Comparison of ENCODE assay signal across 28 cellular contexts in the genomic region with DNA sequence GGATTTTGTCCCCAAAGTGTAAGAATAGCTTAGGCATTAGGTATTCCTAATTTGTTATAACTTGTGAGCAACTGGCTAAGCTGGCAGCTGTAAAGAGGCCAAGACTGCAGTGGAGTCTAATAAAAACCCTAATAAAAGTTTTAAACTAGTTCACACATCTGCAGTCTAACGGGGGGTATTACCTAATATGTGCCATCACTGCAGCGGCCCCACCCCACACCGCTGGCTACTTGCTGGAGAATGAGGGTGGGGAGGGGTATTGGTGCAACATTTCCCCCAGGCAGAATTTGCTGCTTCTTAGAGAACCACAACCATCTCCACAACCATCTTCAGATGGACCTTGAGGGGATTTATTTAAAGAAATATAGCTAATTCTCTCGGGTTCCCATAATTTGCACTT.
"Had no signal": no experiment of that assay in that cellular context is flagged by ENCODE, and none has a peak within 500 bp of the region (broad histone marks: within the 10 kb centered on the region; RNA-seq: fewer than 3 reads in every experiment).

No MANE protein-coding gene starts in this region.

- H3K27ac ChIP-seq: adrenal gland, body of pancreas, epithelial cell of prostate, esophagus squamous epithelium had no signal

- H3K4me3 ChIP-seq: adrenal gland, body of pancreas, esophagus squamous epithelium had no signal

- DNase-seq: activated CD4-positive, alpha-beta memory T cell treated with anti-CD3 and anti-CD28 coated beads for 36 hours; activated CD4-positive, alpha-beta T cell treated with anti-CD3 and anti-CD28 coated beads for 36 hours; activated CD4-positive, alpha-beta T cell treated with anti-CD3 and anti-CD28 coated beads, Interleukin-2, amount 10 ng/mL, durations not matched to agents 24 days and 14 days; activated CD4-positive, CD25-positive, alpha-beta regulatory T cell; activated CD4-positive, CD25-positive, alpha-beta regulatory T cell treated with anti-CD3 and anti-CD28 coated beads, Interleukin-2, amount 50 U/mL, for 72 hours; activated CD8-positive, alpha-beta memory T cell treated with anti-CD3 and anti-CD28 coated beads, Interleukin-2, amount 10 ng/mL, durations not matched to agents 7 days and 5 days; activated CD8-positive, alpha-beta memory T cell treated with anti-CD3 and anti-CD28 coated beads, Interleukin-2, amount 50 U/mL, for 4 hours; activated CD8-positive, alpha-beta T cell treated with anti-CD3 and anti-CD28 coated beads, Interleukin-2, amount 10 ng/mL, durations not matched to agents 7 days and 5 days; activated effector memory CD4-positive, alpha-beta T cell treated with anti-CD3 and anti-CD28 coated beads, Interleukin-2, amount 50 U/mL, for 16 hours; activated naive CD4-positive, alpha-beta T cell treated with anti-CD3 and anti-CD28 coated beads for 36 hours; activated naive CD8-positive, alpha-beta T cell treated with anti-CD3 and anti-CD28 coated beads for 36 hours; activated naive CD8-positive, alpha-beta T cell treated with anti-CD3 and anti-CD28 coated beads, Interleukin-2, amount 50 U/mL, for 24 hours; activated T-cell treated with anti-CD3 and anti-CD28 coated beads, Interleukin-2, amount 50 U/mL, for 1 hour; activated T-cell treated with anti-CD3 and anti-CD28 coated beads, Interleukin-2, amount 50 U/mL, for 48 hours; adrenal gland; amygdala; aorta; body of pancreas; caudate nucleus; effector CD8-positive, alpha-beta T cell; esophagus squamous epithelium; foreskin fibroblast; head of caudate nucleus; T-helper 2 cell had no signal

- ATAC-seq: activated CD4-positive, alpha-beta T cell treated with anti-CD3 and anti-CD28 coated beads for 36 hours; activated CD8-positive, alpha-beta memory T cell treated with anti-CD3 and anti-CD28 coated beads, Interleukin-2, amount 10 ng/mL, durations not matched to agents 7 days and 5 days; activated CD8-positive, alpha-beta T cell treated with anti-CD3 and anti-CD28 coated beads, Interleukin-2, amount 10 ng/mL, durations not matched to agents 7 days and 5 days; activated naive CD8-positive, alpha-beta T cell treated with anti-CD3 and anti-CD28 coated beads, Interleukin-2, amount 50 U/mL, for 24 hours; body of pancreas had no signal

- H3K4me1 Mint-ChIP-seq: activated CD4-positive, alpha-beta T cell treated with anti-CD3 and anti-CD28 coated beads for 36 hours; activated CD4-positive, alpha-beta T cell treated with anti-CD3 and anti-CD28 coated beads, Interleukin-2, amount 10 ng/mL, durations not matched to agents 24 days and 14 days; activated naive CD4-positive, alpha-beta T cell treated with anti-CD3 and anti-CD28 coated beads, Interleukin-2, amount 50 U/mL, for 24 hours; activated naive CD8-positive, alpha-beta T cell treated with anti-CD3 and anti-CD28 coated beads for 36 hours; activated naive CD8-positive, alpha-beta T cell treated with anti-CD3 and anti-CD28 coated beads, Interleukin-2, amount 50 U/mL, for 24 hours had no signal

- H3K4me1 ChIP-seq: adrenal gland, body of pancreas, esophagus squamous epithelium had no signal

- H3K9me3 ChIP-seq: adrenal gland, body of pancreas, esophagus squamous epithelium had no signal

- H3K36me3 Mint-ChIP-seq: activated CD4-positive, alpha-beta memory T cell treated with anti-CD3 and anti-CD28 coated beads for 36 hours; activated CD8-positive, alpha-beta memory T cell treated with anti-CD3 and anti-CD28 coated beads, Interleukin-2, amount 10 ng/mL, durations not matched to agents 7 days and 5 days; activated naive CD4-positive, alpha-beta T cell treated with anti-CD3 and anti-CD28 coated beads, Interleukin-2, amount 50 U/mL, for 24 hours; activated naive CD8-positive, alpha-beta T cell treated with anti-CD3 and anti-CD28 coated beads for 36 hours had no signal

- H3K36me3 ChIP-seq: adrenal gland, esophagus squamous epithelium had no signal

- H3K4me3 Mint-ChIP-seq: activated CD4-positive, alpha-beta memory T cell treated with anti-CD3 and anti-CD28 coated beads for 36 hours; activated CD4-positive, alpha-beta T cell treated with anti-CD3 and anti-CD28 coated beads for 36 hours; activated CD4-positive, alpha-beta T cell treated with anti-CD3 and anti-CD28 coated beads, Interleukin-2, amount 10 ng/mL, durations not matched to agents 24 days and 14 days; activated CD8-positive, alpha-beta memory T cell treated with anti-CD3 and anti-CD28 coated beads, Interleukin-2, amount 10 ng/mL, durations not matched to agents 7 days and 5 days; activated CD8-positive, alpha-beta T cell treated with anti-CD3 and anti-CD28 coated beads, Interleukin-2, amount 10 ng/mL, durations not matched to agents 7 days and 5 days; activated naive CD4-positive, alpha-beta T cell treated with anti-CD3 and anti-CD28 coated beads for 36 hours; activated naive CD4-positive, alpha-beta T cell treated with anti-CD3 and anti-CD28 coated beads, Interleukin-2, amount 50 U/mL, for 24 hours; activated naive CD8-positive, alpha-beta T cell treated with anti-CD3 and anti-CD28 coated beads for 36 hours; activated naive CD8-positive, alpha-beta T cell treated with anti-CD3 and anti-CD28 coated beads, Interleukin-2, amount 50 U/mL, for 24 hours; activated T-helper 1 cell treated with anti-CD3 and anti-CD28 coated beads, Interleukin-12 subunit alpha, Interleukin-12 subunit beta, Interleukin-2, Interleukin-4 antibody, amounts not matched to agents 30 ng/mL and 10 ng/mL and 1 ng/mL, durations not matched to agents 14 hours and 24 hours and 36 hours had no signal

- H3K9me3 Mint-ChIP-seq: activated CD4-positive, alpha-beta memory T cell treated with anti-CD3 and anti-CD28 coated beads for 36 hours; activated CD4-positive, alpha-beta T cell treated with anti-CD3 and anti-CD28 coated beads, Interleukin-2, amount 10 ng/mL, durations not matched to agents 24 days and 14 days; activated naive CD4-positive, alpha-beta T cell treated with anti-CD3 and anti-CD28 coated beads for 36 hours; activated naive CD4-positive, alpha-beta T cell treated with anti-CD3 and anti-CD28 coated beads, Interleukin-2, amount 50 U/mL, for 24 hours; activated naive CD8-positive, alpha-beta T cell treated with anti-CD3 and anti-CD28 coated beads for 36 hours; activated naive CD8-positive, alpha-beta T cell treated with anti-CD3 and anti-CD28 coated beads, Interleukin-2, amount 50 U/mL, for 24 hours; activated T-helper 1 cell treated with anti-CD3 and anti-CD28 coated beads, Interleukin-12 subunit alpha, Interleukin-12 subunit beta, Interleukin-2, Interleukin-4 antibody, amounts not matched to agents 30 ng/mL and 10 ng/mL and 1 ng/mL, durations not matched to agents 14 hours and 24 hours and 36 hours; activated T-helper 2 cell treated with anti-CD3 and anti-CD28 coated beads, Interferon-gamma antibody, Interleukin-2, Interleukin-4, amounts not matched to agents 10 μg/mL and 5 μg/mL and 100 μg/mL, durations not matched to agents 14 hours and 24 hours and 36 hours had no signal

- H3K27me3 ChIP-seq: adrenal gland, body of pancreas, esophagus squamous epithelium had no signal

- H3K27ac Mint-ChIP-seq: activated CD4-positive, alpha-beta memory T cell treated with anti-CD3 and anti-CD28 coated beads for 36 hours; activated CD4-positive, alpha-beta T cell treated with anti-CD3 and anti-CD28 coated beads for 36 hours; activated CD4-positive, alpha-beta T cell treated with anti-CD3 and anti-CD28 coated beads, Interleukin-2, amount 10 ng/mL, durations not matched to agents 24 days and 14 days; activated CD8-positive, alpha-beta memory T cell treated with anti-CD3 and anti-CD28 coated beads, Interleukin-2, amount 10 ng/mL, durations not matched to agents 7 days and 5 days; activated CD8-positive, alpha-beta T cell treated with anti-CD3 and anti-CD28 coated beads, Interleukin-2, amount 10 ng/mL, durations not matched to agents 7 days and 5 days; activated naive CD4-positive, alpha-beta T cell treated with anti-CD3 and anti-CD28 coated beads for 36 hours; activated naive CD4-positive, alpha-beta T cell treated with anti-CD3 and anti-CD28 coated beads, Interleukin-2, amount 50 U/mL, for 24 hours; activated naive CD8-positive, alpha-beta T cell treated with anti-CD3 and anti-CD28 coated beads for 36 hours; activated naive CD8-positive, alpha-beta T cell treated with anti-CD3 and anti-CD28 coated beads, Interleukin-2, amount 50 U/mL, for 24 hours; activated T-helper 1 cell treated with anti-CD3 and anti-CD28 coated beads, Interleukin-12 subunit alpha, Interleukin-12 subunit beta, Interleukin-2, Interleukin-4 antibody, amounts not matched to agents 30 ng/mL and 10 ng/mL and 1 ng/mL, durations not matched to agents 14 hours and 24 hours and 36 hours; activated T-helper 2 cell treated with anti-CD3 and anti-CD28 coated beads, Interferon-gamma antibody, Interleukin-2, Interleukin-4, amounts not matched to agents 10 μg/mL and 5 μg/mL and 100 μg/mL, durations not matched to agents 14 hours and 24 hours and 36 hours had no signal

- H3K27me3 Mint-ChIP-seq: activated CD4-positive, alpha-beta memory T cell treated with anti-CD3 and anti-CD28 coated beads for 36 hours; activated CD4-positive, alpha-beta T cell treated with anti-CD3 and anti-CD28 coated beads for 36 hours; activated CD4-positive, alpha-beta T cell treated with anti-CD3 and anti-CD28 coated beads, Interleukin-2, amount 10 ng/mL, durations not matched to agents 24 days and 14 days; activated CD8-positive, alpha-beta memory T cell treated with anti-CD3 and anti-CD28 coated beads, Interleukin-2, amount 10 ng/mL, durations not matched to agents 7 days and 5 days; activated naive CD4-positive, alpha-beta T cell treated with anti-CD3 and anti-CD28 coated beads, Interleukin-2, amount 50 U/mL, for 24 hours; activated naive CD8-positive, alpha-beta T cell treated with anti-CD3 and anti-CD28 coated beads for 36 hours; activated naive CD8-positive, alpha-beta T cell treated with anti-CD3 and anti-CD28 coated beads, Interleukin-2, amount 50 U/mL, for 24 hours had no signal
